ENCODE assay signal across 9 cellular contexts in the genomic region with DNA sequence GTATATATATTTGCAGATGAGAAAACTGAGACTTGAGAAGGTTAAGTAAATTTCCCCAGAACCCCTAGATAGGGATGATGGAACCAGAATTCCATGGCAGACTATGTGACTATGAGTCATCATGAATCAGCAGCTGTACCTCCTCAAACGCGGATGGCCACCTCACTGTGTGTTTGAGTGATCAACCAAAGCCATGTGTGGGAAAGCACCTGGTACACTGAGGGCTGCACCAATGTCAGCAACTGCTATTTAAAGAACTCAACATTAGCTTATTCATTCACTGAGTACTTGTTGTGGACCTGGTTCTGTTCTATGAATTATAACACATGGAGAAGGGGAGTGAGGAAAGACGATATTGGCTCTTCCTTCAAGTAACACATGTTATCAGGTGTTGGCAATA.
A peak's percentile ranks its signal among the peaks of the same experiment; 100 is the strongest.
DNase-seq lines count a peak whose midpoint lies in the region; ATAC-seq and TF ChIP-seq lines count a peak whose summit lies in the region.
"Had no signal": no experiment of that assay in that cellular context is flagged by ENCODE, and none has a peak within 500 bp of the region (broad histone marks: within the 10 kb centered on the region; RNA-seq: fewer than 3 reads in every experiment).

No MANE protein-coding gene starts in this region.

- TF ChIP-seq CTCF in OCI-LY3 (IDR thresholded peaks at IDR 0.05; ENCODE audit: low read depth, low read length) (no peak), kidney epithelial cell (IDR thresholded peaks at IDR 0.05; ENCODE audit: insufficient read depth, low read length, poor library complexity, severe bottlenecking) (no peak), GM20000 (IDR thresholded peaks at IDR 0.05; ENCODE audit: extremely low read depth, missing control alignments) (no peak)

- H3K27me3 ChIP-seq in OCI-LY3 (ENCODE audit: low read depth, low read length) = no peaks in the 10 kb centered on the region
- no peaks in the 10 kb centered on the region for H3K27me3 ChIP-seq in kidney epithelial cell (ENCODE audit: control insufficient read depth, insufficient read depth, low read length)

- no peaks in the 10 kb centered on the region for H3K79me2 ChIP-seq in OCI-LY3 (ENCODE audit: low read length)

- H3K36me3 ChIP-seq in OCI-LY3 (replicated peaks; ENCODE audit: low read depth, low read length) (no peaks in the 10 kb centered on the region), kidney epithelial cell (ENCODE audit: control insufficient read depth, insufficient read depth, low read length) (peaks cover 1% of the 10 kb centered on the region)

- peak; percentile 98 for DNase-seq in kidney epithelial cell (ENCODE audit: low read depth)
- DNase-seq in KG1 (lab: John Stamatoyannopoulos, UW) = no peak
- no peak for DNase-seq in GM20000 (ENCODE audit: low spot score)
- no peak for DNase-seq in NCI-H2227 treated with DMSO at 0.1 percent for 48 hours (lab: John Stamatoyannopoulos, UW)
- DNase-seq in hippocampal formation (lab: John Stamatoyannopoulos, UW) = no peak

- H3K9ac ChIP-seq in OCI-LY3 (ENCODE audit: low read length) = no peak overlapping the region

- H3K4me1 ChIP-seq in OCI-LY3 (ENCODE audit: low read length) = peaks cover 52% of the 10 kb centered on the region

- peak overlapping the region; percentile 34 for H3K27ac ChIP-seq in OCI-LY3 (ENCODE audit: low read length)
- H3K27ac ChIP-seq: PC-9 had no signal

- H3K4me3 ChIP-seq in OCI-LY3 (ENCODE audit: low read length) (peak overlapping the region; percentile 16; the same call in 1 of the 2 replicates), kidney epithelial cell (ENCODE audit: low read depth, low read length) (no peak overlapping the region)
- H3K4me3 ChIP-seq: PC-9 had no signal

- H4K20me1 ChIP-seq in OCI-LY3 (ENCODE audit: insufficient read depth, low read length) = no peaks in the 10 kb centered on the region

- H2AFZ ChIP-seq in OCI-LY3 (ENCODE audit: low read depth, low read length) = 0 out of 2 replicates have a peak overlapping the region, but pooled peaks have one; percentile 3
- H2AFZ ChIP-seq: PC-9 had no signal

- peak overlapping the region; percentile 50 for H3K4me2 ChIP-seq in OCI-LY3 (ENCODE audit: low read length)
- H3K4me2 ChIP-seq: PC-9 had no signal

- ATAC-seq in GM18499 (IDR thresholded peaks at IDR 0.05; ENCODE audit: insufficient read depth, unreplicated experiment) (peak; percentile 81), HG02642 (IDR thresholded peaks at IDR 0.05; ENCODE audit: poor library complexity, unreplicated experiment) (peak; percentile 88)

- no peaks in the 10 kb centered on the region; the same call in 1 of the 2 replicates for H3K9me3 ChIP-seq in OCI-LY3 (ENCODE audit: insufficient read depth, low read length)
